10 cellular contexts compared by ENCODE assay signal in genomic region chr15:25391971-25392733, GRCh38. TPM values are rescaled to one million over a fixed set of nuclear protein-coding genes. Genes with fewer than 3 reads are reported as not detected.
DNase-seq lines count a peak whose midpoint lies in the region; ATAC-seq and TF ChIP-seq lines count a peak whose summit lies in the region.
"Had no signal": no experiment of that assay in that cellular context is flagged by ENCODE, and none has a peak within 500 bp of the region (broad histone marks: within the 10 kb centered on the region; RNA-seq: fewer than 3 reads in every experiment).

No MANE protein-coding gene starts in this region.

- WGBS in heart right ventricle, 2 donors: 75 to 81% methylated on average over 4 of the region's 4 CpGs

- peak overlapping the region in 2 of 10 donors; percentile 16 to 48 for H3K27ac ChIP-seq in heart right ventricle

- H3K9me3 Mint-ChIP-seq in activated naive CD4-positive, alpha-beta T cell treated with anti-CD3 and anti-CD28 coated beads, Interleukin-2, amount 50 U/mL, for 72 hours: peaks cover 8 to 14% of the 10 kb centered on the region in 2 donors
- no peaks in the 10 kb centered on the region for H3K9me3 Mint-ChIP-seq in stimulated activated effector memory CD8-positive, alpha-beta T cell treated with anti-CD3 and anti-CD28 coated beads, Interleukin-12 subunit alpha, Interleukin-12 subunit beta, amount 100 ng/mL, for 72 hours

- ATAC-seq in activated naive CD4-positive, alpha-beta T cell treated with anti-CD3 and anti-CD28 coated beads, Interleukin-2, amount 50 U/mL, for 72 hours: peak; percentile 60 to 78
- ATAC-seq in heart right ventricle (peak in 6 of 8 donors; percentile 42 to 79 (median 60)), GM19452 (IDR thresholded peaks at IDR 0.05; ENCODE audit: unreplicated experiment) (no peak)
- ATAC-seq in stimulated activated effector memory CD8-positive, alpha-beta T cell treated with anti-CD3 and anti-CD28 coated beads, Interleukin-12 subunit alpha, Interleukin-12 subunit beta, amount 100 ng/mL, for 72 hours: peak; percentile 86

- intact Hi-C loops in heart right ventricle (cut with DNase I): no loop called here

- H3K4me1 ChIP-seq in adipocyte (ENCODE audit: control insufficient read depth, insufficient read depth, low read length): peaks cover 41% of the 10 kb centered on the region
- H3K4me1 ChIP-seq in heart right ventricle: peaks cover 0 to 50% (median 20%) of the 10 kb centered on the region in 9 donors

- peaks cover 38% of the 10 kb centered on the region for H3K4me1 Mint-ChIP-seq in stimulated activated effector memory CD8-positive, alpha-beta T cell treated with anti-CD3 and anti-CD28 coated beads, Interleukin-12 subunit alpha, Interleukin-12 subunit beta, amount 100 ng/mL, for 72 hours

- no peak for DNase-seq in activated naive CD4-positive, alpha-beta T cell treated with anti-CD3 and anti-CD28 coated beads, Interleukin-2, amount 50 U/mL, for 72 hours (ENCODE audit: low spot score in 2 of 2)
- DNase-seq in activated naive CD4-positive, alpha-beta T cell treated with Interleukin-2 at 50 U/mL for 16 hours: no peak
- DNase-seq in adipocyte (ENCODE audit: low read depth): peak; percentile 79
- DNase-seq in heart right ventricle: no peak
- DNase-seq in stimulated activated effector memory CD8-positive, alpha-beta T cell treated with anti-CD3 and anti-CD28 coated beads, Interleukin-12 subunit alpha, Interleukin-12 subunit beta, amount 100 ng/mL, for 72 hours (ENCODE audit: low spot score in 2 of 2): no peak
- DNase-seq in H4 (ENCODE audit: low spot score): no peak
- no peak for DNase-seq in T-helper 1 cell
- DNase-seq: head of caudate nucleus, NCI-H2081 treated with DMSO at 0.1 percent for 48 hours had no signal

- H3K36me3 Mint-ChIP-seq in activated naive CD4-positive, alpha-beta T cell treated with anti-CD3 and anti-CD28 coated beads, Interleukin-2, amount 50 U/mL, for 72 hours: peaks cover 26 to 62% of the 10 kb centered on the region in 2 donors
- H3K36me3 Mint-ChIP-seq in stimulated activated effector memory CD8-positive, alpha-beta T cell treated with anti-CD3 and anti-CD28 coated beads, Interleukin-12 subunit alpha, Interleukin-12 subunit beta, amount 100 ng/mL, for 72 hours: peaks cover 10% of the 10 kb centered on the region

- H3K9ac ChIP-seq in adipocyte (ENCODE audit: low read length): peak overlapping the region; percentile 15

- H3K27me3 ChIP-seq in adipocyte (replicated peaks; ENCODE audit: control insufficient read depth, insufficient read depth, low read length) (no peaks in the 10 kb centered on the region), heart right ventricle (no peaks in the 10 kb centered on the region)

- H3K9me3 ChIP-seq in adipocyte (ENCODE audit: control insufficient read depth, low read length): no peaks in the 10 kb centered on the region
- H3K9me3 ChIP-seq in heart right ventricle: peaks cover 0 to 8% (median 0%) of the 10 kb centered on the region in 11 donors

- peak overlapping the region; percentile 49 for H3K4me3 ChIP-seq in adipocyte (ENCODE audit: low read length)
- no peak overlapping the region for H3K4me3 ChIP-seq in heart right ventricle

- TF ChIP-seq CTCF in heart right ventricle (IDR thresholded peaks at IDR 0.05): no peak

- H3K4me3 Mint-ChIP-seq in stimulated activated effector memory CD8-positive, alpha-beta T cell treated with anti-CD3 and anti-CD28 coated beads, Interleukin-12 subunit alpha, Interleukin-12 subunit beta, amount 100 ng/mL, for 72 hours: no peak overlapping the region

- H3K27ac Mint-ChIP-seq in activated naive CD4-positive, alpha-beta T cell treated with anti-CD3 and anti-CD28 coated beads, Interleukin-2, amount 50 U/mL, for 72 hours: no peak overlapping the region
- H3K27ac Mint-ChIP-seq in stimulated activated effector memory CD8-positive, alpha-beta T cell treated with anti-CD3 and anti-CD28 coated beads, Interleukin-12 subunit alpha, Interleukin-12 subunit beta, amount 100 ng/mL, for 72 hours: no peak overlapping the region

- peaks cover 6% of the 10 kb centered on the region for H3K36me3 ChIP-seq in adipocyte (ENCODE audit: control insufficient read depth, insufficient read depth, low read length, severe bottlenecking)
- H3K36me3 ChIP-seq in heart right ventricle: peaks cover 0 to 40% (median 0%) of the 10 kb centered on the region in 9 donors

RNA-seq across cellular contexts. Expression of gene UBE3A, which starts 46.7 kb away (rescaled TPM):
- total RNA-seq in activated naive CD4-positive, alpha-beta T cell treated with anti-CD3 and anti-CD28 coated beads, Interleukin-2, amount 50 U/mL, for 72 hours: 10 to 100 TPM; 91.7 to 91.8 TPM
- 100 to 1,000 TPM; 101 to 146 (median 112) TPM for total RNA-seq in heart right ventricle
- polyA plus RNA-seq in heart right ventricle: 10 to 100 TPM; 24.2 to 40.3 TPM
- 29.4 and 39.8 TPM in 2 replicates for total RNA-seq in H4 (2014; rRNA removed; shearing (Covaris generic))
